18 cellular contexts compared by ENCODE assay signal in genomic region chr5:2902186-2902585, GRCh38.
"Had no signal": no experiment of that assay in that cellular context is flagged by ENCODE, and none has a peak within 500 bp of the region (broad histone marks: within the 10 kb centered on the region; RNA-seq: fewer than 3 reads in every experiment).

No MANE protein-coding gene starts in this region.

- H3K36me3 ChIP-seq: colonic mucosa, esophagus squamous epithelium, gastroesophageal sphincter, left ventricle myocardium inferior, neural progenitor cell had no signal

- H3K4me3 ChIP-seq: colonic mucosa, dorsolateral prefrontal cortex, esophagus squamous epithelium, gastroesophageal sphincter, left ventricle myocardium inferior, neural progenitor cell had no signal

- H3K9me3 ChIP-seq: colonic mucosa, esophagus squamous epithelium had no signal

- H3K36me3 Mint-ChIP-seq: neural progenitor cell had no signal

- H3K27me3 Mint-ChIP-seq: effector memory CD8-positive, alpha-beta T cell; natural killer cell treated with Interleukin-12 subunit alpha and Interleukin-12 subunit beta and Interleukin-15 and Interleukin-18, amount 100 ng/mL, for 72 hours had no signal

- DNase-seq: caudate nucleus; colonic mucosa; dorsolateral prefrontal cortex; effector memory CD8-positive, alpha-beta T cell; esophagus squamous epithelium; foreskin fibroblast; glutamatergic neuron; left ventricle myocardium inferior; mesendoderm; occipital lobe; right cardiac atrium; small intestine; stimulated activated CD4-positive, alpha-beta T cell treated with anti-CD3 and anti-CD28 coated beads, Interleukin-12 subunit alpha, Interleukin-12 subunit beta, amount 100 ng/mL, for 4 hours; stimulated activated naive CD4-positive, alpha-beta T cell treated with Interleukin-2 at 50 U/mL for 16 hours had no signal

- H3K4me1 Mint-ChIP-seq: neural progenitor cell had no signal

- H3K4me3 Mint-ChIP-seq: effector memory CD8-positive, alpha-beta T cell; natural killer cell treated with Interleukin-12 subunit alpha and Interleukin-12 subunit beta and Interleukin-15 and Interleukin-18, amount 100 ng/mL, for 72 hours; neural progenitor cell had no signal

- H3K27ac Mint-ChIP-seq: effector memory CD8-positive, alpha-beta T cell; natural killer cell treated with Interleukin-12 subunit alpha and Interleukin-12 subunit beta and Interleukin-15 and Interleukin-18, amount 100 ng/mL, for 72 hours had no signal

- H3K9me3 Mint-ChIP-seq: neural progenitor cell had no signal

- H3K27me3 ChIP-seq: colonic mucosa, esophagus squamous epithelium, neural progenitor cell had no signal

- H3K4me1 ChIP-seq: colonic mucosa, esophagus squamous epithelium, gastroesophageal sphincter, left ventricle myocardium inferior, neural progenitor cell had no signal

- H3K27ac ChIP-seq: colonic mucosa, dorsolateral prefrontal cortex, epithelial cell of prostate, esophagus squamous epithelium, gastroesophageal sphincter, left ventricle myocardium inferior, neural progenitor cell had no signal
